Comparison of ENCODE assay signal across 1 cellular context in genomic region chr12:65788912-65789311, GRCh38.
TF ChIP-seq lines count a peak whose summit lies in the region.

No MANE protein-coding gene starts in this region.

TF ChIP-seq in HepG2, 621 proteins besides CTCF, POLR2A, EP300 and RAD21 (continued from another document):
- peak; percentile 15; the same call in 1 of the 2 replicates for TF ChIP-seq SMC3 (IDR thresholded peaks at IDR 0.05; ENCODE audit: low read length)
- no peak for TF ChIP-seq ZNF30 (CRISPR knock-in tag; IDR thresholded peaks at IDR 0.05)
- TF ChIP-seq KLF15 (CRISPR knock-in tag; IDR thresholded peaks at IDR 0.05; ENCODE audit: borderline replicate concordance): no peak
- TF ChIP-seq BCL6 (CRISPR knock-in tag; IDR thresholded peaks at IDR 0.05): no peak
- TF ChIP-seq STAG1 (CRISPR knock-in tag; IDR thresholded peaks at IDR 0.05): peak; percentile 43
TF ChIP-seq in HepG2: peak in this region for 2.
